Comparison of ENCODE assay signal across 7 cellular contexts in the genomic region with DNA sequence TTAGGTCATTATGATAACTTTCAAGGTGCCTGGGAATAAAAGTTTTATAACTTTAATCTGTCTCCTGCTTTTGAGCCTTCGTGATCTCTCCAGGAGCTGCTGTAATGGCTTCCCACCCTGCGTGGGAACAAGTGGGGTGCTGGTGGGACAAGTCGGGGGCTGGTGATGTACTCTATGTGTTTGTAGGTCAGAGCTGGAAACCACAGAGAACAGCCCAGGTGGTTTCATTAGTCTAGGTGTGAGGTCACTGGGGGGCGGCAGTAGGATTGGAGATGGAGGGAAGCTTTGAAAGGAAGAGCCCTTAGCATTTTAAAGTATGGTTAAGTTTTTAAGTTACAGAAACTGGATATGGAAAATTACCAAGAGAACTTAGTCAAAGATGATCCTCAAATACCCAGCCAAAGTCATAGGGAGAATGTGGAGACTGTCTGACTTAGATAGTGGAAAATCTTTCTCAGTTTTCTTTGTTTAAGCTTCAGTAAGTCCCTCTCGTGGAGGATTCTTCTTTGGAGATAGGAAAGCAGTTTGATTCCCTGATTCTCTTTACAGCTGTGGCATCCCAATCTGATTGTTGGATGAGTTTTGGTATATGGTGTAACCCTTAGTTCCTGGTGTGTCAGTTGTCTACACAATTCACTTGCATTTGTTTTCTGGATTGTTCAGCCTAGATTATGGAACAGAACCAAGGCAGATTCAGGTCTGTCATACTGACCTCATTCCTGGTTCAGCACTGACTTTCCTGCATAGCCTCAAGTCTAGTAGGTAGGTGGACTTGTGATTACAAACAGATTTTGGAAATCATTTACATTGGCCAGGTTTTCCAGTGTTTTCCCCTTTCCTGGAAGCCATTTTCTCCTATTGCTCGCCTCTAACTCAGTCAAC.
DNase-seq lines count a peak whose midpoint lies in the region; ATAC-seq and TF ChIP-seq lines count a peak whose summit lies in the region.

No MANE protein-coding gene starts in this region.

- H3K9me3 ChIP-seq in fibroblast of lung (ENCODE audit: control insufficient read depth, insufficient read depth, low read depth, low read length) (no peaks in the 10 kb centered on the region), testis (no peaks in the 10 kb centered on the region)

- no peak overlapping the region for H3K9ac ChIP-seq in fibroblast of lung (ENCODE audit: insufficient read depth, low read length)

- peaks cover 2% of the 10 kb centered on the region for H4K20me1 ChIP-seq in fibroblast of lung (ENCODE audit: control insufficient read depth, extremely low read depth, insufficient read depth, low read length)

- peak overlapping the region; percentile 4 for H3K27ac ChIP-seq in fibroblast of lung (ENCODE audit: insufficient read depth, low read length)
- peak overlapping the region; percentile 27 to 87 for H3K27ac ChIP-seq in testis

- H3K4me3 ChIP-seq in fibroblast of lung (replicated peaks in 1 of 4; ENCODE audit: control extremely low read depth in 1 of 4, insufficient read depth in 1 of 4, low read depth in 3 of 4, low read length in 4 of 4) (no peak overlapping the region), testis (no peak overlapping the region)

- H3K27me3 ChIP-seq in fibroblast of lung (ENCODE audit: control insufficient read depth, insufficient read depth, low read length) (no peaks in the 10 kb centered on the region), testis (no peaks in the 10 kb centered on the region)

- H3K4me1 ChIP-seq in fibroblast of lung (ENCODE audit: control insufficient read depth, extremely low read depth, insufficient read depth, low read length) (peaks cover 24% of the 10 kb centered on the region), testis (peaks cover 39% of the 10 kb centered on the region)

- peaks cover 1% of the 10 kb centered on the region for H3K36me3 ChIP-seq in fibroblast of lung (ENCODE audit: control insufficient read depth, insufficient read depth, low read length)
- H3K36me3 ChIP-seq in testis (ENCODE audit: low read depth, missing control alignments) = no peaks in the 10 kb centered on the region

- ATAC-seq in GM21381 (IDR thresholded peaks at IDR 0.05; ENCODE audit: unreplicated experiment) = peak; percentile 93
- ATAC-seq in HG03342 (IDR thresholded peaks at IDR 0.05; ENCODE audit: unreplicated experiment) = peak; percentile 79

- no peak for TF ChIP-seq POLR2A in testis (IDR thresholded peaks at IDR 0.05)

- H3K79me2 ChIP-seq in fibroblast of lung (ENCODE audit: control insufficient read depth, insufficient read depth, low read length) = peaks cover 70% of the 10 kb centered on the region

- no peak overlapping the region for H3K4me2 ChIP-seq in fibroblast of lung (ENCODE audit: extremely low read depth, insufficient read depth, low read length)

- no peak for TF ChIP-seq CTCF in fibroblast of lung (conservative IDR thresholded peaks at IDR 0.05 in 1 of 2, IDR thresholded peaks at IDR 0.05 in 1 of 2; ENCODE audit: low read depth in 1 of 2, low read length in 2 of 2)
- no peak for TF ChIP-seq CTCF in testis (IDR thresholded peaks at IDR 0.05)

- 85 to 87% methylated on average over 6 of the region's 6 CpGs for WGBS in testis, 2 donors

- DNase-seq in fibroblast of lung (ENCODE audit: low read depth in 2 of 2) (no peak), testis (no peak), NCI-H187 (lab: John Stamatoyannopoulos, UW) (no peak), AG20443 (ENCODE audit: low spot score) (no peak)
- no peak for DNase-seq in activated naive CD4-positive, alpha-beta T cell treated with Interleukin-2 at 50 U/mL for 16 hours

- intact Hi-C loops in testis (cut with DNase I; ENCODE audit: low total_unique reads) = no loop called here

- H2AFZ ChIP-seq in fibroblast of lung (ENCODE audit: low read length) = no peak overlapping the region
